28 cellular contexts compared by ENCODE assay signal in the genomic region with DNA sequence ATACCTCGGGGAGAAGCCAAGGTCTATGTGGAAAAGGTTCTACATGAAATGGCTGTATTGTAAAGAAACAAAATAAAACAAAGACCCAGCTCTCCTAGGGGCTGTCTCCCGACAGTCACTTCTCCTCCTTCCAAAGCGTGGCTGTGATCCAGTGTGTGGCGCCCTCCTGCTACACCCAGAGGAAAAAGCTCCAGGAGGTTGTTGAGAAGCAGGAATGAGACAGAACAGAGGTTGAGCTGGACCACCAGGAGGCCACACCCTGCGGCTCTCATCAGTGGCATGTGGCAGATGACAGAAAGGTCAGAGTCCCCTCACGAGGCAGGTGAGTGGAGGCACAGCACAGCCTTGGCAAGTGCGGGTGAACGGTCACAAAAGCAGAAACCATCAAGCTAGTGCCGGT.
DNase-seq lines count a peak whose midpoint lies in the region; ATAC-seq, FAIRE-seq and TF ChIP-seq lines count a peak whose summit lies in the region.
"Had no signal": no experiment of that assay in that cellular context is flagged by ENCODE, and none has a peak within 500 bp of the region (broad histone marks: within the 10 kb centered on the region; RNA-seq: fewer than 3 reads in every experiment).

No MANE protein-coding gene starts in this region.

- in situ Hi-C loops in HepG2 (cut with HindIII; ENCODE audit: extremely low pct_ligation_motif_present, low pct_unique_long_range_greater_than_20kb), result no loop called here

- H3K9me3 Mint-ChIP-seq in endodermal cell, result no peaks in the 10 kb centered on the region
- H3K9me3 Mint-ChIP-seq in MCF 10A (ENCODE audit: unreplicated experiment), result peaks cover 14% of the 10 kb centered on the region

- intact Hi-C loops in MCF 10A (cut with micrococcal nuclease), result no loop called here
- intact Hi-C loops in HepG2 (cut with micrococcal nuclease; ENCODE audit: unreplicated experiment), result no loop called here

- DNase-seq in A549 (ENCODE audit: low read depth in 1 of 2, low spot score in 1 of 2) (no peak), H7 (peak; percentile 46), SW480 (ENCODE audit: low spot score) (peak; percentile 20), endodermal cell (peak; percentile 62), MCF 10A (ENCODE audit: unreplicated experiment) (no peak), HepG2 (ENCODE audit: low spot score) (no peak), NCI-H1092 (lab: John Stamatoyannopoulos, UW) (no peak)
- DNase-seq: AML-193; CD4-positive, alpha-beta T cell; COR-L47; DMS79; EL; GF-D8; HCEC 1CT; Karpas-422; NCI-H1105; NCI-H1436 treated with DMSO at 0.1 percent for 48 hours; NCI-H1930; NCI-H446 treated with DMSO at 0.1 percent for 48 hours; NCI-H526; PC-9; Right ventricle myocardium superior; T-helper 1 cell had no signal

- H3K27ac ChIP-seq in A549, result no peak overlapping the region
- H3K27ac ChIP-seq in endodermal cell (ENCODE audit: low read depth, low read length), result no peak overlapping the region
- no peak overlapping the region for H3K27ac ChIP-seq in HepG2 (ENCODE audit: extremely low read length, insufficient read depth, low read length)
- H3K27ac ChIP-seq: BLaER1 treated with 17β-estradiol and CSF1 and Interleukin-3, amounts not matched to agents 10 nM and 100 nM; HL-60; PC-9; SJSA1 had no signal

- ATAC-seq in A549 (peak; percentile 44 to 45; a peak in 4 of 6 replicates), HepG2 (no peak; the same call in 2 of the 3 replicates), GM21723 (IDR thresholded peaks at IDR 0.05; ENCODE audit: unreplicated experiment) (no peak)

- no TSS peak for BruUV-seq in MCF 10A (replicated peaks; lab: Mats Ljungman, UMichigan)
- no TSS peak for BruUV-seq in HepG2 (replicated peaks; lab: Mats Ljungman, UMichigan)

- no peaks in the 10 kb centered on the region for H4K20me1 ChIP-seq in HepG2 (ENCODE audit: insufficient read depth, low read length)
- H4K20me1 ChIP-seq: BLaER1 treated with 17β-estradiol and CSF1 and Interleukin-3, amounts not matched to agents 10 nM and 100 nM had no signal

- H3K27me3 Mint-ChIP-seq in endodermal cell (ENCODE audit: insufficient read depth) (peaks cover 38% of the 10 kb centered on the region), MCF 10A (ENCODE audit: insufficient read depth, unreplicated experiment) (peaks cover 23% of the 10 kb centered on the region)

- TF ChIP-seq CTCF in A549 (IDR thresholded peaks at IDR 0.05), result no peak
- peak; percentile 63 for TF ChIP-seq CTCF in endodermal cell (conservative IDR thresholded peaks at IDR 0.05)
- no peak for TF ChIP-seq CTCF in MCF 10A (IDR thresholded peaks at IDR 0.05; ENCODE audit: unreplicated experiment)
- TF ChIP-seq CTCF in HepG2 (CRISPR knock-in tag; IDR thresholded peaks at IDR 0.05), result no peak

- no peaks in the 10 kb centered on the region for H3K27me3 ChIP-seq in H7 (ENCODE audit: control insufficient read depth, insufficient read depth, low read length)
- H3K27me3 ChIP-seq in endodermal cell (ENCODE audit: control insufficient read depth, insufficient read depth, low read length, poor library complexity, severe bottlenecking), result peaks cover 27% of the 10 kb centered on the region
- peaks cover 0 to 30% of the 10 kb centered on the region in 2 experiments; a peak in 2 of 5 replicates for H3K27me3 ChIP-seq in HepG2 (ENCODE audit: control insufficient read depth in 1 of 2, insufficient read depth in 2 of 2, low read length in 2 of 2)
- H3K27me3 ChIP-seq: BLaER1 treated with 17β-estradiol and CSF1 and Interleukin-3, amounts not matched to agents 10 nM and 100 nM had no signal

- POLR2A ChIA-PET in A549 (lab: Yijun Ruan, JAX), result interaction anchor here (0.5 kb wide), 1 partner anchor 1021 kb away, joined by 3 read pairs; no protein-coding TSS in a partner anchor
- POLR2A ChIA-PET in MCF 10A (lab: Yijun Ruan, JAX), result interaction anchor here (0.6 kb wide), 1 partner anchor 64 kb away, joined by 3 read pairs; no protein-coding TSS in a partner anchor
- POLR2A ChIA-PET in HepG2 (lab: Yijun Ruan, JAX), result no interaction called here

- no peak for FAIRE-seq in A549 (lab: Jason Lieb, UNC)
- FAIRE-seq in HepG2 (lab: Jason Lieb, UNC), result no peak
- FAIRE-seq: GM12891 had no signal

- H3K79me2 ChIP-seq in HepG2 (ENCODE audit: insufficient read depth, low read length), result no peaks in the 10 kb centered on the region

- no peaks in the 10 kb centered on the region for H3K9me3 ChIP-seq in A549
- peaks cover under 1% of the 10 kb centered on the region for H3K9me3 ChIP-seq in endodermal cell (ENCODE audit: control insufficient read depth, low read length)
- no peaks in the 10 kb centered on the region for H3K9me3 ChIP-seq in HepG2 (ENCODE audit: low read length)
- H3K9me3 ChIP-seq: SJSA1 had no signal

- TF ChIP-seq EP300 in A549 (IDR thresholded peaks at IDR 0.05) (no peak), HepG2 (IDR thresholded peaks at IDR 0.05; ENCODE audit: low read depth in 2 of 2, low read length in 2 of 2) (no peak), HepG2 (CRISPR knock-in tag; IDR thresholded peaks at IDR 0.05; ENCODE audit: borderline replicate concordance) (no peak)

- H3K4me1 Mint-ChIP-seq in endodermal cell (no peaks in the 10 kb centered on the region), MCF 10A (ENCODE audit: insufficient read depth, unreplicated experiment) (no peaks in the 10 kb centered on the region)

- no peak overlapping the region for H3K4me3 Mint-ChIP-seq in endodermal cell
- H3K4me3 Mint-ChIP-seq in MCF 10A (ENCODE audit: unreplicated experiment), result no peak overlapping the region
- H3K4me3 Mint-ChIP-seq: CD4-positive, alpha-beta T cell had no signal

- no peak overlapping the region for H3K4me3 ChIP-seq in A549
- no peak overlapping the region for H3K4me3 ChIP-seq in H7 (ENCODE audit: insufficient read depth, low read depth, low read length)
- no peak overlapping the region for H3K4me3 ChIP-seq in endodermal cell (ENCODE audit: low read length)
- H3K4me3 ChIP-seq in HepG2 (replicated peaks in 1 of 3; ENCODE audit: insufficient read depth in 1 of 3, low read depth in 2 of 3, low read length in 3 of 3), result no peak overlapping the region
- H3K4me3 ChIP-seq: BLaER1 treated with 17β-estradiol and CSF1 and Interleukin-3, amounts not matched to agents 10 nM and 100 nM; PC-9; SJSA1 had no signal

- CTCF ChIA-PET in A549 (lab: Yijun Ruan, JAX), result interaction anchor here (0.8 to 1.0 kb wide), 2 partner anchors 10 to 165 kb away, joined by 3 to 4 read pairs; no protein-coding TSS in a partner anchor
- CTCF ChIA-PET in MCF 10A (lab: Yijun Ruan, JAX), result no interaction called here
- CTCF ChIA-PET in HepG2 (lab: Yijun Ruan, JAX; ENCODE audit: low intra/inter-chr PET ratio, low total read pairs), result no interaction called here

- TF ChIP-seq POLR2A in A549 (IDR thresholded peaks at IDR 0.05; ENCODE audit: low read length) (no peak), HepG2 (IDR thresholded peaks at IDR 0.05; ENCODE audit: insufficient read depth in 1 of 2, low read depth in 2 of 2, low read length in 2 of 2) (no peak)

- H3K9ac ChIP-seq in endodermal cell (ENCODE audit: extremely low read depth, low read length, poor library complexity, severe bottlenecking) (no peak overlapping the region), HepG2 (ENCODE audit: insufficient read depth, low read depth, low read length) (no peak overlapping the region)
- H3K9ac ChIP-seq: BLaER1 treated with 17β-estradiol and CSF1 and Interleukin-3, amounts not matched to agents 10 nM and 100 nM had no signal

- no peak overlapping the region for H3K4me2 ChIP-seq in A549
- no peak overlapping the region for H3K4me2 ChIP-seq in HepG2 (ENCODE audit: low read depth, low read length)
- H3K4me2 ChIP-seq: BLaER1 treated with 17β-estradiol and CSF1 and Interleukin-3, amounts not matched to agents 10 nM and 100 nM; PC-9 had no signal

- no peak for TF ChIP-seq RAD21 in A549 (conservative IDR thresholded peaks at IDR 0.05 in 1 of 2, IDR thresholded peaks at IDR 0.05 in 1 of 2)
- no peak for TF ChIP-seq RAD21 in HepG2 (CRISPR knock-in tag; IDR thresholded peaks at IDR 0.05)

- no peak overlapping the region for H3K27ac Mint-ChIP-seq in endodermal cell
- H3K27ac Mint-ChIP-seq in MCF 10A (ENCODE audit: low read depth, unreplicated experiment), result no peak overlapping the region
- H3K27ac Mint-ChIP-seq: CD4-positive, alpha-beta T cell had no signal

- H3K36me3 ChIP-seq in H7 (replicated peaks; ENCODE audit: control insufficient read depth, insufficient read depth, low read length), result no peaks in the 10 kb centered on the region
- no peaks in the 10 kb centered on the region for H3K36me3 ChIP-seq in endodermal cell (ENCODE audit: control insufficient read depth, insufficient read depth, low read length)
- H3K36me3 ChIP-seq in HepG2 (replicated peaks in 1 of 2; ENCODE audit: control insufficient read depth in 1 of 2, insufficient read depth in 2 of 2, low read length in 2 of 2), result no peaks in the 10 kb centered on the region
- H3K36me3 ChIP-seq: BLaER1 treated with 17β-estradiol and CSF1 and Interleukin-3, amounts not matched to agents 10 nM and 100 nM; SJSA1 had no signal

- WGBS in A549 (ENCODE audit: missing lambda C conversion rate), result 86% methylated on average over 9 of the region's 9 CpGs
- WGBS in endodermal cell (ENCODE audit: insufficient coverage in 1 of 2, insufficient read length in 1 of 2), 2 experiments, result 75 to 88% methylated on average over 6 to 9 of the region's 9 CpGs
- 17% methylated on average over 6 of the region's 9 CpGs for WGBS in HepG2 (ENCODE audit: low lambda C conversion rate)

- H3K4me1 ChIP-seq in A549 (peaks cover 19% of the 10 kb centered on the region; the same call in 2 of the 3 replicates), endodermal cell (ENCODE audit: control insufficient read depth, insufficient read depth, low read length) (no peaks in the 10 kb centered on the region), HepG2 (ENCODE audit: insufficient read depth, low read length) (no peaks in the 10 kb centered on the region)
- H3K4me1 ChIP-seq: BLaER1 treated with 17β-estradiol and CSF1 and Interleukin-3, amounts not matched to agents 10 nM and 100 nM; SJSA1 had no signal

- H3K36me3 Mint-ChIP-seq in endodermal cell (ENCODE audit: low read depth) (no peaks in the 10 kb centered on the region), MCF 10A (ENCODE audit: insufficient read depth, unreplicated experiment) (no peaks in the 10 kb centered on the region)

- H2AFZ ChIP-seq in HepG2 (ENCODE audit: low read length), result no peak overlapping the region
- H2AFZ ChIP-seq: PC-9 had no signal

TF ChIP-seq in A549, 52 proteins besides CTCF, POLR2A, EP300 and RAD21 (continues in another document):
- TF ChIP-seq RCOR1 (IDR thresholded peaks at IDR 0.05; ENCODE audit: low read depth, low read length) (no peak), ESRRA (IDR thresholded peaks at IDR 0.05; ENCODE audit: borderline replicate concordance, low read length) (no peak), EHF (CRISPR knock-in tag; IDR thresholded peaks at IDR 0.05) (no peak)

TF ChIP-seq in HepG2, 621 proteins besides CTCF, POLR2A, EP300 and RAD21 (continues in another document):
- TF ChIP-seq DRAP1 (CRISPR knock-in tag; IDR thresholded peaks at IDR 0.05) (no peak), ZNF317 (CRISPR knock-in tag; IDR thresholded peaks at IDR 0.05) (no peak)

Comparison
In these comparisons a context has a peak if more than half of its experiments do, and no peak if none do; other contexts are left out.
1. ATAC-seq: peak in A549 (2 of 2); none in HepG2 (single experiment) and GM21723 (single experiment).
2. DNase-seq: peak in H7 (single experiment), SW480 (single experiment) and endodermal cell (single experiment); none in A549 (0 of 2), MCF 10A (single experiment), HepG2 (single experiment) and NCI-H1092 (single experiment).